1 cellular context compared by ENCODE assay signal in genomic region chr15:55527150-55527549, GRCh38.
TF ChIP-seq lines count a peak whose summit lies in the region.

No MANE protein-coding gene starts in this region.

TF ChIP-seq in H1, 55 proteins besides CTCF, POLR2A, EP300 and RAD21 (continued from another document):
- TF ChIP-seq CHD1 (IDR thresholded peaks at IDR 0.05; ENCODE audit: low read depth, low read length) (no peak), HDAC6 (IDR thresholded peaks at IDR 0.05; ENCODE audit: low read depth, low read length) (no peak), SP1 (IDR thresholded peaks at IDR 0.05; ENCODE audit: low read depth, low read length) (no peak), FOSL1 (IDR thresholded peaks at IDR 0.05; ENCODE audit: insufficient read depth, low read depth, low read length) (no peak), GTF2F1 (IDR thresholded peaks at IDR 0.05; ENCODE audit: borderline replicate concordance, low read depth, low read length) (no peak), POU5F1 (IDR thresholded peaks at IDR 0.05; ENCODE audit: low read depth, low read length) (no peak), BACH1 (IDR thresholded peaks at IDR 0.05; ENCODE audit: low read length) (no peak), SP2 (IDR thresholded peaks at IDR 0.05; ENCODE audit: low read length) (no peak), ATF3 (IDR thresholded peaks at IDR 0.05; ENCODE audit: insufficient read depth, low read depth, low read length) (no peak), NRF1 (IDR thresholded peaks at IDR 0.05; ENCODE audit: low read depth, low read length) (no peak), NANOG (IDR thresholded peaks at IDR 0.05; ENCODE audit: insufficient read depth, low read depth, low read length, poor library complexity, severe bottlenecking) (no peak), SIN3A (conservative IDR thresholded peaks at IDR 0.05 in 1 of 2, IDR thresholded peaks at IDR 0.05 in 1 of 2; ENCODE audit: low read depth in 1 of 2, low read length in 2 of 2) (no peak)
